27 cellular contexts compared by ENCODE assay signal in the genomic region with DNA sequence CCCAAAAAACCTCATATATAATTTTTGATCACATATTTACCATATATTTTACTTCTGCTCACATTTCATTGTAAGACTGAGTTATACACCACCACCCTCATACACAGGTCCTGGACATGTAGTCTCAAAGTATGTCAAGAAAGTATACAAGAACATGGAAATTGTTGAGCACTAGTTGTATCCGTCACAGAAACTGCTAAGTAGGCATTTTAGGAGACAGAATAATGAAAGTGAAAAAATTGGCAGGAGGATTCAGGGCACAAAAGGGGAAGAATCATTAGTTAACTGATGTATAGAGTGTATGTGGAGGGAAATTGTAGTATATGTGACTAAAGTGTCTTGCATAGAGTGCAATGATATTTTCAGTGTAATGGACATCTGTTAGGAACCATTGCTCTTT.
DNase-seq lines count a peak whose midpoint lies in the region; ATAC-seq, FAIRE-seq and TF ChIP-seq lines count a peak whose summit lies in the region.
"Had no signal": no experiment of that assay in that cellular context is flagged by ENCODE, and none has a peak within 500 bp of the region (broad histone marks: within the 10 kb centered on the region; RNA-seq: fewer than 3 reads in every experiment).

No MANE protein-coding gene starts in this region.

- CTCF ChIA-PET in HepG2 (lab: Yijun Ruan, JAX; ENCODE audit: low intra/inter-chr PET ratio, low total read pairs) (no interaction called here), K562 (lab: Yijun Ruan, JAX; ENCODE audit: low intra/inter-chr PET ratio) (no interaction called here)

- no peaks in the 10 kb centered on the region for H3K9me2 ChIP-seq in MM.1S (replicated peaks; ENCODE audit: insufficient read depth, low read length)

- H3K36me3 ChIP-seq in HepG2 (replicated peaks in 1 of 2; ENCODE audit: control insufficient read depth in 1 of 2, insufficient read depth in 2 of 2, low read length in 2 of 2) = no peaks in the 10 kb centered on the region
- H3K36me3 ChIP-seq in right lobe of liver = no peaks in the 10 kb centered on the region
- no peaks in the 10 kb centered on the region for H3K36me3 ChIP-seq in K562 (ENCODE audit: control insufficient read depth, insufficient read depth, low read length)
- no peaks in the 10 kb centered on the region for H3K36me3 ChIP-seq in MM.1S (replicated peaks; ENCODE audit: insufficient read depth, low read length)
- H3K36me3 ChIP-seq: BE2C, BLaER1 had no signal

- no peak overlapping the region for H3K27ac Mint-ChIP-seq in activated T-helper 17 cell treated with anti-CD3 and anti-CD28 coated beads, Interleukin-2, amount 50 U/mL, for 72 hours
- H3K27ac Mint-ChIP-seq: CD4-positive, alpha-beta memory T cell; CD4-positive, CD25-positive, alpha-beta regulatory T cell; CD8-positive, alpha-beta memory T cell had no signal

- no peaks in the 10 kb centered on the region for H4K20me1 ChIP-seq in HepG2 (ENCODE audit: insufficient read depth, low read length)
- no peaks in the 10 kb centered on the region for H4K20me1 ChIP-seq in K562 (replicated peaks; ENCODE audit: control insufficient read depth, insufficient read depth, low read length)
- H4K20me1 ChIP-seq in MM.1S (ENCODE audit: insufficient read depth, low read length) = no peaks in the 10 kb centered on the region
- H4K20me1 ChIP-seq: BLaER1 had no signal

- no peak for TF ChIP-seq POLR2A in HepG2 (IDR thresholded peaks at IDR 0.05; ENCODE audit: insufficient read depth in 1 of 2, low read depth in 2 of 2, low read length in 2 of 2)
- no peak for TF ChIP-seq POLR2A in right lobe of liver (IDR thresholded peaks at IDR 0.05)
- TF ChIP-seq POLR2A in K562 (conservative IDR thresholded peaks at IDR 0.05) = no peak

- BruUV-seq in HepG2 (replicated peaks; lab: Mats Ljungman, UMichigan) (no TSS peak), K562 (replicated peaks; lab: Mats Ljungman, UMichigan) (no TSS peak)

- H3K4me2 ChIP-seq in HepG2 (ENCODE audit: low read depth, low read length) (no peak overlapping the region), K562 (ENCODE audit: insufficient read depth, low read length) (no peak overlapping the region), MM.1S (ENCODE audit: low read depth, low read length) (no peak overlapping the region)
- H3K4me2 ChIP-seq: BLaER1 had no signal

- no peak for FAIRE-seq in HepG2 (lab: Jason Lieb, UNC)
- peak; percentile 59 for FAIRE-seq in K562 (lab: Jason Lieb, UNC)
- FAIRE-seq: GM12878, GM12892, GM18507 had no signal

- H3K4me3 ChIP-seq in HepG2 (replicated peaks in 1 of 3; ENCODE audit: insufficient read depth in 1 of 3, low read depth in 2 of 3, low read length in 3 of 3) (no peak overlapping the region), right lobe of liver (no peak overlapping the region), K562 (no peak overlapping the region), MM.1S (ENCODE audit: low read length) (no peak overlapping the region)
- H3K4me3 ChIP-seq: BLaER1, GM12878 had no signal

- no peak for DNase-seq in HepG2 (ENCODE audit: low spot score)
- no peak for DNase-seq in right lobe of liver
- peak; percentile 54 for DNase-seq in MV-4-11 (lab: John Stamatoyannopoulos, UW)
- no peak for DNase-seq in K562 (ENCODE audit: extremely low read depth in 1 of 4, low spot score in 3 of 4)
- DNase-seq in middle frontal gyrus (ENCODE audit: extremely low spot score, low spot score) = no peak
- no peak for DNase-seq in MM.1S
- DNase-seq: ACHN; BE2C; C1 segment of cervical spinal cord; CD4-positive, alpha-beta memory T cell; CD4-positive, CD25-positive, alpha-beta regulatory T cell; CD8-positive, alpha-beta memory T cell; COR-L47; DMS 273 treated with DMSO at 0.1 percent for 48 hours; DMS153; DMS53; DMS79; DND-41; EL; GDM1 had no signal

- TF ChIP-seq RAD21 in HepG2 (CRISPR knock-in tag; IDR thresholded peaks at IDR 0.05) (no peak), K562 (CRISPR knock-in tag; conservative IDR thresholded peaks at IDR 0.05 in 1 of 2, IDR thresholded peaks at IDR 0.05 in 1 of 2) (no peak)

- POLR2A ChIA-PET in HepG2 (lab: Yijun Ruan, JAX) = no interaction called here
- POLR2A ChIA-PET in K562 (lab: Yijun Ruan, JAX) = interaction anchor here (1.1 kb wide), 1 partner anchor 10 kb away, joined by 3 read pairs; no protein-coding TSS in a partner anchor

- TF ChIP-seq CTCF in HepG2 (CRISPR knock-in tag; IDR thresholded peaks at IDR 0.05) = no peak
- no peak for TF ChIP-seq CTCF in right lobe of liver (IDR thresholded peaks at IDR 0.05)
- no peak for TF ChIP-seq CTCF in K562 (IDR thresholded peaks at IDR 0.05 in 2 of 3, conservative IDR thresholded peaks at IDR 0.05 in 1 of 3; ENCODE audit: insufficient read depth in 2 of 3, low read depth in 1 of 3, low read length in 3 of 3)
- no peak for TF ChIP-seq CTCF in MM.1S (IDR thresholded peaks at IDR 0.05; ENCODE audit: low read length)

- intact Hi-C loops in HepG2 (cut with micrococcal nuclease; ENCODE audit: unreplicated experiment) = no loop called here
- intact Hi-C loops in right lobe of liver (cut with DNase I) = no loop called here
- intact Hi-C loops in K562 (cut with micrococcal nuclease) = no loop called here

- H2AFZ ChIP-seq in HepG2 (ENCODE audit: low read length) (no peak overlapping the region), K562 (ENCODE audit: low read depth, low read length) (no peak overlapping the region), MM.1S (ENCODE audit: low read length) (no peak overlapping the region)

- H3K27me3 ChIP-seq in HepG2 (ENCODE audit: control insufficient read depth in 1 of 2, insufficient read depth in 2 of 2, low read length in 2 of 2) (no peaks in the 10 kb centered on the region), right lobe of liver (no peaks in the 10 kb centered on the region), K562 (ENCODE audit: control insufficient read depth in 2 of 2, insufficient read depth in 2 of 2, low read length in 2 of 2) (no peaks in the 10 kb centered on the region), MM.1S (replicated peaks; ENCODE audit: insufficient read depth, low read length) (no peaks in the 10 kb centered on the region)
- H3K27me3 ChIP-seq: BE2C, BLaER1 had no signal

- no peaks in the 10 kb centered on the region for H3K27me3 Mint-ChIP-seq in activated T-helper 17 cell treated with anti-CD3 and anti-CD28 coated beads, Interleukin-2, amount 50 U/mL, for 72 hours
- H3K27me3 Mint-ChIP-seq: CD4-positive, alpha-beta memory T cell; CD4-positive, CD25-positive, alpha-beta regulatory T cell; CD8-positive, alpha-beta memory T cell had no signal

- no peak overlapping the region for H3K4me3 Mint-ChIP-seq in activated T-helper 17 cell treated with anti-CD3 and anti-CD28 coated beads, Interleukin-2, amount 50 U/mL, for 72 hours
- H3K4me3 Mint-ChIP-seq: CD14-positive monocyte; CD4-positive, alpha-beta memory T cell; CD4-positive, CD25-positive, alpha-beta regulatory T cell; CD8-positive, alpha-beta memory T cell had no signal

- H3K9me1 ChIP-seq in K562 (ENCODE audit: control insufficient read depth, insufficient read depth, low read length) = no peaks in the 10 kb centered on the region

- 3% methylated on average over 1 of the region's 1 CpG for WGBS in HepG2 (ENCODE audit: low lambda C conversion rate)
- 32% methylated on average over 1 of the region's 1 CpG for WGBS in right lobe of liver (ENCODE audit: insufficient coverage, low coverage, low lambda C conversion rate, missing lambda C conversion rate)
- WGBS in K562 (ENCODE audit: insufficient coverage, low coverage, missing lambda C conversion rate) = 14% methylated on average over 1 of the region's 1 CpG

- H3K79me2 ChIP-seq in HepG2 (ENCODE audit: insufficient read depth, low read length) (no peaks in the 10 kb centered on the region), K562 (ENCODE audit: control insufficient read depth, insufficient read depth, low read length) (no peaks in the 10 kb centered on the region), MM.1S (ENCODE audit: low read length) (no peaks in the 10 kb centered on the region)

- ATAC-seq in HepG2 = no peak
- ATAC-seq in right lobe of liver = no peak
- no peak for ATAC-seq in K562
- ATAC-seq in activated T-helper 17 cell treated with anti-CD3 and anti-CD28 coated beads, Interleukin-2, amount 50 U/mL, for 72 hours (replicated peaks) = no peak
- ATAC-seq: GM12878 had no signal

- H3K4me1 Mint-ChIP-seq in activated T-helper 17 cell treated with anti-CD3 and anti-CD28 coated beads, Interleukin-2, amount 50 U/mL, for 72 hours = no peaks in the 10 kb centered on the region
- H3K4me1 Mint-ChIP-seq: CD4-positive, alpha-beta memory T cell; CD4-positive, CD25-positive, alpha-beta regulatory T cell; CD8-positive, alpha-beta memory T cell had no signal

- in situ Hi-C loops in HepG2 (cut with HindIII; ENCODE audit: extremely low pct_ligation_motif_present, low pct_unique_long_range_greater_than_20kb) = no loop called here
- in situ Hi-C loops in K562 (cut with MboI) = no loop called here

- no peaks in the 10 kb centered on the region for H3F3A ChIP-seq in MM.1S (ENCODE audit: insufficient read depth, low read length)

- no peak overlapping the region for H3K9ac ChIP-seq in HepG2 (ENCODE audit: insufficient read depth, low read depth, low read length)
- H3K9ac ChIP-seq in K562 (ENCODE audit: insufficient read depth in 1 of 2, low read depth in 2 of 2, low read length in 2 of 2) = no peak overlapping the region
- no peak overlapping the region for H3K9ac ChIP-seq in MM.1S (ENCODE audit: low read length)
- H3K9ac ChIP-seq: BLaER1 had no signal

- peaks cover 10% of the 10 kb centered on the region for H3K9me3 Mint-ChIP-seq in activated T-helper 17 cell treated with anti-CD3 and anti-CD28 coated beads, Interleukin-2, amount 50 U/mL, for 72 hours

- H3K27ac ChIP-seq in HepG2 (ENCODE audit: extremely low read length, insufficient read depth, low read length) = no peak overlapping the region
- H3K27ac ChIP-seq in right lobe of liver = no peak overlapping the region
- H3K27ac ChIP-seq in K562 (ENCODE audit: extremely low read depth, low read depth, low read length) = no peak overlapping the region
- H3K27ac ChIP-seq in MM.1S (ENCODE audit: low read length) = no peak overlapping the region
- H3K27ac ChIP-seq: 22Rv1, BLaER1 had no signal

- no peaks in the 10 kb centered on the region for H3K4me1 ChIP-seq in HepG2 (ENCODE audit: insufficient read depth, low read length)
- no peaks in the 10 kb centered on the region for H3K4me1 ChIP-seq in right lobe of liver
- no peaks in the 10 kb centered on the region for H3K4me1 ChIP-seq in K562 (replicated peaks in 1 of 2; ENCODE audit: control insufficient read depth in 2 of 2, insufficient read depth in 2 of 2, low read length in 2 of 2)
- no peaks in the 10 kb centered on the region for H3K4me1 ChIP-seq in MM.1S (ENCODE audit: low read length)
- H3K4me1 ChIP-seq: BE2C, BLaER1 had no signal

- no peaks in the 10 kb centered on the region for H3K9me3 ChIP-seq in HepG2 (ENCODE audit: low read length)
- no peaks in the 10 kb centered on the region for H3K9me3 ChIP-seq in right lobe of liver
- no peaks in the 10 kb centered on the region for H3K9me3 ChIP-seq in K562 (replicated peaks; ENCODE audit: control insufficient read depth, insufficient read depth, low read depth, low read length)
- H3K9me3 ChIP-seq in MM.1S (replicated peaks; ENCODE audit: insufficient read depth, low read length) = no peaks in the 10 kb centered on the region
- H3K9me3 ChIP-seq: BE2C, BLaER1 had no signal

- TF ChIP-seq EP300 in HepG2 (IDR thresholded peaks at IDR 0.05; ENCODE audit: low read depth in 2 of 2, low read length in 2 of 2) (no peak), HepG2 (CRISPR knock-in tag; IDR thresholded peaks at IDR 0.05; ENCODE audit: borderline replicate concordance) (no peak), K562 (IDR thresholded peaks at IDR 0.05; ENCODE audit: low read length) (no peak)

- H3K36me3 Mint-ChIP-seq in activated T-helper 17 cell treated with anti-CD3 and anti-CD28 coated beads, Interleukin-2, amount 50 U/mL, for 72 hours (ENCODE audit: low read depth) = no peaks in the 10 kb centered on the region
- H3K36me3 Mint-ChIP-seq: CD14-positive monocyte; CD4-positive, alpha-beta memory T cell; CD4-positive, CD25-positive, alpha-beta regulatory T cell; CD8-positive, alpha-beta memory T cell had no signal
